In genomic region chr12:95574799-95575452, GRCh38 we compare ENCODE assay signal across 9 cellular contexts. TPM values are rescaled to one million over a fixed set of nuclear protein-coding genes. Genes with fewer than 3 reads are reported as not detected.
DNase-seq lines count a peak whose midpoint lies in the region; ATAC-seq, FAIRE-seq and TF ChIP-seq lines count a peak whose summit lies in the region.
"Had no signal": no experiment of that assay in that cellular context is flagged by ENCODE, and none has a peak within 500 bp of the region (broad histone marks: within the 10 kb centered on the region; RNA-seq: fewer than 3 reads in every experiment).

No MANE protein-coding gene starts in this region.

- in situ Hi-C loops in ACHN (cut with HindIII; ENCODE audit: low pct_ligation_motif_present, low pct_unique_long_range_greater_than_20kb, low sequenced_read_pairs): no loop called here

- H3K9me3 ChIP-seq in pancreas: no peaks in the 10 kb centered on the region

- intact Hi-C loops in pancreas (cut with DNase I) (loop anchor here in 1 of 3 donors (5.0 kb wide), 1 partner anchor 237 kb away; no protein-coding TSS in a partner anchor), lower leg skin (cut with DNase I; ENCODE audit: low total_unique reads) (no loop called here)

- 0 out of 2 replicates have a peak, but pooled peaks have one; percentile 7 for TF ChIP-seq CTCF in GM12874 (IDR thresholded peaks at IDR 0.05; ENCODE audit: insufficient read depth, low read depth, low read length)
- peak; percentile 85 for TF ChIP-seq CTCF in epithelial cell of proximal tubule (conservative IDR thresholded peaks at IDR 0.05; ENCODE audit: low read depth, low read length)
- TF ChIP-seq CTCF in pancreas (IDR thresholded peaks at IDR 0.05): peak; percentile 42 to 63 (median 56)
- TF ChIP-seq CTCF in lower leg skin (IDR thresholded peaks at IDR 0.05): no peak

- DNase-seq in ACHN (peak; percentile 75), NCI-H82 (lab: John Stamatoyannopoulos, UW) (peak; percentile 64), epithelial cell of proximal tubule (ENCODE audit: low read depth) (no peak), pancreas (no peak), lower leg skin (ENCODE audit: low spot score in 2 of 2) (no peak)
- no peak for DNase-seq in activated T-cell treated with anti-CD3 and anti-CD28 coated beads, Interleukin-2, amount 50 U/mL, for 48 hours
- no peak for DNase-seq in activated effector memory CD4-positive, alpha-beta T cell treated with Interleukin-2 at 50 U/mL for 16 hours

- H3K27ac ChIP-seq in pancreas: no peak overlapping the region

- ATAC-seq in pancreas: peak; percentile 48 to 95 (median 86)

- TF ChIP-seq POLR2A in lower leg skin (IDR thresholded peaks at IDR 0.05): no peak

- no peaks in the 10 kb centered on the region for H3K4me1 ChIP-seq in pancreas

- H3K27me3 ChIP-seq in pancreas: no peaks in the 10 kb centered on the region

- peak; percentile 29 for FAIRE-seq in pancreas (lab: Jason Lieb, UNC)
- FAIRE-seq: frontal cortex had no signal

- H3K4me3 ChIP-seq in epithelial cell of proximal tubule (ENCODE audit: low read depth, low read length) (no peak overlapping the region), pancreas (no peak overlapping the region), lower leg skin (ENCODE audit: low read depth, poor library complexity, severe bottlenecking) (no peak overlapping the region)

- H3K36me3 ChIP-seq in pancreas: no peaks in the 10 kb centered on the region

RNA-seq across cellular contexts. Expression of gene USP44, which starts 23.6 kb away (rescaled TPM):
- 2.1 and 7.9 TPM in 2 replicates for total RNA-seq in epithelial cell of proximal tubule
- total RNA-seq in pancreas: 1 to 10 TPM; 2.1 to 4.3 (median 2.4) TPM
- polyA plus RNA-seq in pancreas: 1 to 10 TPM; 2.2 to 2.4 TPM
- 1 to 10 TPM in 1 of 4 donors, under 1 TPM in 3; 0.42 to 1.6 (median 0.63) TPM for total RNA-seq in lower leg skin

Comparison
In these comparisons a context has a peak if more than half of its experiments do, and no peak if none do; other contexts are left out.
1. DNase-seq: peak in ACHN (single experiment) and NCI-H82 (single experiment); none in epithelial cell of proximal tubule (single experiment), pancreas (0 of 6), activated T-cell treated with anti-CD3 and anti-CD28 coated beads, Interleukin-2, amount 50 U/mL, for 48 hours (0 of 2), activated effector memory CD4-positive, alpha-beta T cell treated with Interleukin-2 at 50 U/mL for 16 hours (single experiment) and lower leg skin (0 of 2).
2. CTCF ChIP-seq: peak in GM12874 (single experiment), epithelial cell of proximal tubule (single experiment) and pancreas (4 of 4); none in lower leg skin (0 of 3).